Comparison of ENCODE assay signal across 8 cellular contexts in genomic region chr13:107866666-107867623, GRCh38.
DNase-seq lines count a peak whose midpoint lies in the region; ATAC-seq and TF ChIP-seq lines count a peak whose summit lies in the region.

No MANE protein-coding gene starts in this region.

- H3K4me1 ChIP-seq in urinary bladder (ENCODE audit: insufficient read depth): peaks cover 3% of the 10 kb centered on the region

- H3K27ac ChIP-seq in urinary bladder (ENCODE audit: low read depth): no peak overlapping the region

- ATAC-seq in HG02981 (IDR thresholded peaks at IDR 0.05; ENCODE audit: unreplicated experiment): no peak

- H3K4me3 ChIP-seq in cardiac fibroblast (replicated peaks in 1 of 2; ENCODE audit: low read depth in 2 of 2, low read length in 2 of 2): peak overlapping the region; percentile 52 to 57
- peak overlapping the region; percentile 71 for H3K4me3 ChIP-seq in urinary bladder (ENCODE audit: low read depth, low read length)

- DNase-seq in ELR (ENCODE audit: low read depth) (peak; percentile 25), NCI-H2171 treated with DMSO at 0.1 percent for 48 hours (lab: John Stamatoyannopoulos, UW) (peak; percentile 46), cardiac fibroblast (ENCODE audit: low read depth in 2 of 2) (peak; percentile 8 to 46), lung microvascular endothelial cell (ENCODE audit: low read depth in 2 of 2) (peak; percentile 25 to 64), GM19238 (ENCODE audit: insufficient read length, low spot score) (no peak), GM10266 (ENCODE audit: extremely low spot score) (no peak)

- under 1% methylated on average over 82 of the region's 82 CpGs for WGBS in urinary bladder

- TF ChIP-seq CTCF in cardiac fibroblast (IDR thresholded peaks at IDR 0.05; ENCODE audit: low read depth, low read length) (no peak), GM10266 (IDR thresholded peaks at IDR 0.05; ENCODE audit: control insufficient read depth, insufficient read depth, low read depth, missing control alignments) (no peak)

- no peaks in the 10 kb centered on the region for H3K36me3 ChIP-seq in urinary bladder (ENCODE audit: insufficient read depth)

Comparison
In these comparisons a context has a peak if more than half of its experiments do, and no peak if none do; other contexts are left out.
1. DNase-seq: peak in ELR (single experiment), NCI-H2171 treated with DMSO at 0.1 percent for 48 hours (single experiment), cardiac fibroblast (2 of 2) and lung microvascular endothelial cell (2 of 2); none in GM19238 (single experiment) and GM10266 (single experiment).